1 cellular context compared by ENCODE assay signal in genomic region chr10:125708971-125709503, GRCh38.
TF ChIP-seq lines count a peak whose summit lies in the region.

No MANE protein-coding gene starts in this region.

TF ChIP-seq in HEK293T, 16 proteins besides CTCF, POLR2A, EP300 and RAD21 (continued from another document):
- TF ChIP-seq, protein P1, sequence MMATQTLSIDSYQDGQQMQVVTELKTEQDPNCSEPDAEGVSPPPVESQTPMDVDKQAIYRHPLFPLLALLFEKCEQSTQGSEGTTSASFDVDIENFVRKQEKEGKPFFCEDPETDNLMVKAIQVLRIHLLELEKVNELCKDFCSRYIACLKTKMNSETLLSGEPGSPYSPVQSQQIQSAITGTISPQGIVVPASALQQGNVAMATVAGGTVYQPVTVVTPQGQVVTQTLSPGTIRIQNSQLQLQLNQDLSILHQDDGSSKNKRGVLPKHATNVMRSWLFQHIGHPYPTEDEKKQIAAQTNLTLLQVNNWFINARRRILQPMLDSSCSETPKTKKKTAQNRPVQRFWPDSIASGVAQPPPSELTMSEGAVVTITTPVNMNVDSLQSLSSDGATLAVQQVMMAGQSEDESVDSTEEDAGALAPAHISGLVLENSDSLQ (IDR thresholded peaks at IDR 0.05): peak; percentile 83
